8 cellular contexts compared by ENCODE assay signal in genomic region chr10:102641398-102641797, GRCh38. TPM values are rescaled to one million over a fixed set of nuclear protein-coding genes. Genes with fewer than 3 reads are reported as not detected.
DNase-seq lines count a peak whose midpoint lies in the region; ATAC-seq, FAIRE-seq and TF ChIP-seq lines count a peak whose summit lies in the region.

No MANE protein-coding gene starts in this region.

- no peak overlapping the region for H3K18ac ChIP-seq in mesendoderm (ENCODE audit: low read length)

- no peak overlapping the region for H3K23ac ChIP-seq in mesendoderm (ENCODE audit: low read length)

- TSS peak; percentile 71 for BruUV-seq in A673 (replicated peaks; lab: Mats Ljungman, UMichigan)

- peaks cover 4% of the 10 kb centered on the region for H3K4me1 Mint-ChIP-seq in astrocyte (ENCODE audit: low read depth, unreplicated experiment)

- H4K20me1 ChIP-seq in astrocyte (ENCODE audit: insufficient read depth, low read length), result peaks cover 20% of the 10 kb centered on the region

- H3K9ac ChIP-seq in HUES64 (ENCODE audit: low read depth, low read length) (peak overlapping the region; percentile 52), astrocyte (ENCODE audit: low read length) (peak overlapping the region; percentile 90), mesendoderm (ENCODE audit: low read length) (peak overlapping the region; percentile 85)

- peak overlapping the region; percentile 85 for H2AFZ ChIP-seq in astrocyte (ENCODE audit: low read depth, low read length)

- H3K27me3 ChIP-seq in A673 (replicated peaks; ENCODE audit: insufficient read depth, low read depth, low read length, poor library complexity) (no peaks in the 10 kb centered on the region), HUES64 (ENCODE audit: insufficient read depth, low read length) (no peaks in the 10 kb centered on the region), astrocyte (ENCODE audit: insufficient read depth, low read length) (no peaks in the 10 kb centered on the region), mesendoderm (ENCODE audit: insufficient read depth, low read length, poor library complexity) (no peaks in the 10 kb centered on the region)

- H3K36me3 Mint-ChIP-seq in astrocyte (ENCODE audit: low read depth, unreplicated experiment), result peaks cover 4% of the 10 kb centered on the region

- CTCF ChIA-PET in A673 (lab: Charles Lee), result no interaction called here

- H2AK5ac ChIP-seq in mesendoderm (ENCODE audit: low read length), result no peak overlapping the region

- H4K5ac ChIP-seq in mesendoderm (ENCODE audit: low read length), result no peak overlapping the region

- peak overlapping the region; percentile 94 for H3K27ac Mint-ChIP-seq in astrocyte (ENCODE audit: unreplicated experiment)

- no peaks in the 10 kb centered on the region for H3K36me3 ChIP-seq in A673 (ENCODE audit: insufficient read depth, low read length, poor library complexity, severe bottlenecking)
- no peaks in the 10 kb centered on the region for H3K36me3 ChIP-seq in HUES64 (ENCODE audit: insufficient read depth, low read length)
- H3K36me3 ChIP-seq in astrocyte (ENCODE audit: insufficient read depth, low read length), result no peaks in the 10 kb centered on the region
- no peaks in the 10 kb centered on the region for H3K36me3 ChIP-seq in mesendoderm (ENCODE audit: control insufficient read depth, insufficient read depth, low read length)

- no peak overlapping the region for H3K4ac ChIP-seq in mesendoderm (ENCODE audit: low read depth, low read length)

- intact Hi-C loops in A673 (cut with micrococcal nuclease; ENCODE audit: unreplicated experiment), result loop anchor here (10.0 kb wide), 1 partner anchor 247 kb away; the partner anchor contains the start of gene NFKB2

- H3K56ac ChIP-seq in mesendoderm (ENCODE audit: low read length), result peak overlapping the region; percentile 90

- H3K79me2 ChIP-seq in astrocyte (ENCODE audit: insufficient read depth, low read length), result peaks cover 25% of the 10 kb centered on the region
- peaks cover 13% of the 10 kb centered on the region for H3K79me2 ChIP-seq in mesendoderm (ENCODE audit: control insufficient read depth, insufficient read depth, low read length)

- H4K8ac ChIP-seq in mesendoderm (ENCODE audit: low read depth, low read length), result no peak overlapping the region

- H3K4me2 ChIP-seq in astrocyte (ENCODE audit: low read length) (peak overlapping the region; percentile 93), mesendoderm (ENCODE audit: low read length) (peak overlapping the region; percentile 14)

- H3K27ac ChIP-seq in A673 (ENCODE audit: low read depth, low read length, poor library complexity, severe bottlenecking) (peak overlapping the region; percentile 88), HUES64 (ENCODE audit: low read depth, low read length) (peak overlapping the region; percentile 63; the same call in 1 of the 2 replicates), astrocyte (ENCODE audit: low read depth, low read length) (peak overlapping the region; percentile 81), mesendoderm (ENCODE audit: low read depth, low read length) (no peak overlapping the region)

- DNase-seq in A673 (ENCODE audit: low spot score), result no peak
- no peak for DNase-seq in astrocyte (ENCODE audit: low read depth)
- DNase-seq in mesendoderm, result no peak
- no peak for DNase-seq in GM10266 (ENCODE audit: extremely low spot score)
- no peak for DNase-seq in HT-29 (ENCODE audit: low spot score)

- POLR2A ChIA-PET in A673 (lab: Charles Lee; ENCODE audit: low non-redundant PET), result no interaction called here

- no peaks in the 10 kb centered on the region for H3K79me1 ChIP-seq in mesendoderm (ENCODE audit: low read length)

- H2BK15ac ChIP-seq in mesendoderm (replicated peaks; ENCODE audit: low read depth), result no peak overlapping the region

- H3K4me1 ChIP-seq in A673 (ENCODE audit: insufficient read depth, low read length, poor library complexity, severe bottlenecking), result peaks cover 2% of the 10 kb centered on the region
- H3K4me1 ChIP-seq in HUES64 (ENCODE audit: insufficient read depth, low read length), result peaks cover 3% of the 10 kb centered on the region; the same call in 1 of the 2 replicates
- peaks cover 9% of the 10 kb centered on the region for H3K4me1 ChIP-seq in astrocyte (ENCODE audit: insufficient read depth, low read length)
- H3K4me1 ChIP-seq in mesendoderm (ENCODE audit: control insufficient read depth, low read depth, low read length), result peaks cover under 1% of the 10 kb centered on the region

- peak overlapping the region; percentile 85 for H3K4me3 Mint-ChIP-seq in astrocyte (ENCODE audit: unreplicated experiment)

- no peak for ATAC-seq in GM18517 (IDR thresholded peaks at IDR 0.05; ENCODE audit: unreplicated experiment)
- ATAC-seq in HG03571 (IDR thresholded peaks at IDR 0.05; ENCODE audit: unreplicated experiment), result no peak

- H3K4me3 ChIP-seq in A673 (ENCODE audit: low read depth, low read length, poor library complexity, severe bottlenecking), result peak overlapping the region; percentile 96
- peak overlapping the region; percentile 67 for H3K4me3 ChIP-seq in HUES64 (ENCODE audit: low read length)
- H3K4me3 ChIP-seq in astrocyte (ENCODE audit: insufficient read depth, low read depth, low read length), result peak overlapping the region; percentile 77
- no peak overlapping the region for H3K4me3 ChIP-seq in mesendoderm (ENCODE audit: low read length)

- FAIRE-seq in astrocyte (lab: Jason Lieb, UNC), result no peak

- no peak overlapping the region for H2BK120ac ChIP-seq in mesendoderm (ENCODE audit: low read depth, low read length)

- 36% methylated on average over 6 of the region's 7 CpGs for WGBS in HUES64
- no CpG with 5 or more reads among the region's 7 CpGs for WGBS in mesendoderm (ENCODE audit: extremely low coverage, insufficient coverage, low lambda C conversion rate)

- H3K27me3 Mint-ChIP-seq in astrocyte (ENCODE audit: low read depth, unreplicated experiment), result no peaks in the 10 kb centered on the region

- H2BK5ac ChIP-seq in mesendoderm (ENCODE audit: low read length), result no peak overlapping the region

- TF ChIP-seq CTCF in A673 (conservative IDR thresholded peaks at IDR 0.05; ENCODE audit: low read depth, low read length), result no peak
- TF ChIP-seq CTCF in astrocyte (IDR thresholded peaks at IDR 0.05; ENCODE audit: insufficient read depth, low read depth, low read length), result no peak
- TF ChIP-seq CTCF in GM10266 (IDR thresholded peaks at IDR 0.05; ENCODE audit: control insufficient read depth, insufficient read depth, low read depth, missing control alignments), result no peak

- H3K9me3 ChIP-seq in A673 (ENCODE audit: low read depth, low read length, poor library complexity, severe bottlenecking) (no peaks in the 10 kb centered on the region), HUES64 (ENCODE audit: insufficient read depth, low read depth, low read length) (no peaks in the 10 kb centered on the region), astrocyte (ENCODE audit: insufficient read depth, low read depth, low read length) (no peaks in the 10 kb centered on the region)

- H3K9me3 Mint-ChIP-seq in astrocyte (ENCODE audit: unreplicated experiment), result no peaks in the 10 kb centered on the region

RNA-seq across cellular contexts. Expression of gene TRIM8, which starts 2.9 kb away (rescaled TPM):
- total RNA-seq in A673 (2021), result 29.4 and 32.0 TPM in 2 replicates
- 25.3 TPM for polyA plus RNA-seq in HUES64 (2013, experiment 1 of 2)
- 23.8 TPM for polyA plus RNA-seq in HUES64 (2013, experiment 2 of 2)
- 103 and 117 TPM in 2 replicates for total RNA-seq in astrocyte
- polyA plus RNA-seq in mesendoderm (2013, experiment 1 of 2), result 22.6 TPM
- polyA plus RNA-seq in mesendoderm (2013, experiment 2 of 2), result 23.2 TPM
- total RNA-seq in HT-29 (2014; rRNA removed; shearing (Covaris generic)), result 81.2 and 82.3 TPM in 2 replicates
